In genomic region chr16:53848277-53848942, GRCh38 we compare ENCODE assay signal across 1 cellular context.
TF ChIP-seq lines count a peak whose summit lies in the region.

No MANE protein-coding gene starts in this region.

TF ChIP-seq in HepG2, 621 proteins besides CTCF, POLR2A, EP300 and RAD21 (continued from another document):
- TF ChIP-seq, protein P1, sequence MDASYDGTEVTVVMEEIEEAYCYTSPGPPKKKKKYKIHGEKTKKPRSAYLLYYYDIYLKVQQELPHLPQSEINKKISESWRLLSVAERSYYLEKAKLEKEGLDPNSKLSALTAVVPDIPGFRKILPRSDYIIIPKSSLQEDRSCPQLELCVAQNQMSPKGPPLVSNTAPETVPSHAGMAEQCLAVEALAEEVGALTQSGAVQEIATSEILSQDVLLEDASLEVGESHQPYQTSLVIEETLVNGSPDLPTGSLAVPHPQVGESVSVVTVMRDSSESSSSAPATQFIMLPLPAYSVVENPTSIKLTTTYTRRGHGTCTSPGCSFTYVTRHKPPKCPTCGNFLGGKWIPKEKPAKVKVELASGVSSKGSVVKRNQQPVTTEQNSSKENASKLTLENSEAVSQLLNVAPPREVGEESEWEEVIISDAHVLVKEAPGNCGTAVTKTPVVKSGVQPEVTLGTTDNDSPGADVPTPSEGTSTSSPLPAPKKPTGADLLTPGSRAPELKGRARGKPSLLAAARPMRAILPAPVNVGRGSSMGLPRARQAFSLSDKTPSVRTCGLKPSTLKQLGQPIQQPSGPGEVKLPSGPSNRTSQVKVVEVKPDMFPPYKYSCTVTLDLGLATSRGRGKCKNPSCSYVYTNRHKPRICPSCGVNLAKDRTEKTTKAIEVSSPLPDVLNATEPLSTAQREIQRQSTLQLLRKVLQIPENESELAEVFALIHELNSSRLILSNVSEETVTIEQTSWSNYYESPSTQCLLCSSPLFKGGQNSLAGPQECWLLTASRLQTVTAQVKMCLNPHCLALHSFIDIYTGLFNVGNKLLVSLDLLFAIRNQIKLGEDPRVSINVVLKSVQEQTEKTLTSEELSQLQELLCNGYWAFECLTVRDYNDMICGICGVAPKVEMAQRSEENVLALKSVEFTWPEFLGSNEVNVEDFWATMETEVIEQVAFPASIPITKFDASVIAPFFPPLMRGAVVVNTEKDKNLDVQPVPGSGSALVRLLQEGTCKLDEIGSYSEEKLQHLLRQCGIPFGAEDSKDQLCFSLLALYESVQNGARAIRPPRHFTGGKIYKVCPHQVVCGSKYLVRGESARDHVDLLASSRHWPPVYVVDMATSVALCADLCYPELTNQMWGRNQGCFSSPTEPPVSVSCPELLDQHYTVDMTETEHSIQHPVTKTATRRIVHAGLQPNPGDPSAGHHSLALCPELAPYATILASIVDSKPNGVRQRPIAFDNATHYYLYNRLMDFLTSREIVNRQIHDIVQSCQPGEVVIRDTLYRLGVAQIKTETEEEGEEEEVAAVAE (CRISPR knock-in tag; IDR thresholded peaks at IDR 0.05; ENCODE audit: borderline replicate concordance) = no peak
- no peak for TF ChIP-seq ZNF260 (CRISPR knock-in tag; IDR thresholded peaks at IDR 0.05; ENCODE audit: borderline replicate concordance, low read depth)
- TF ChIP-seq YEATS4 (CRISPR knock-in tag; IDR thresholded peaks at IDR 0.05; ENCODE audit: borderline replicate concordance) = no peak
- TF ChIP-seq NR2F6 (IDR thresholded peaks at IDR 0.05) = peak; percentile 76
- peak; percentile 43; the same call in 1 of the 2 replicates for TF ChIP-seq NR2F6 (CRISPR knock-in tag; IDR thresholded peaks at IDR 0.05)
- no peak for TF ChIP-seq ZNF282 (IDR thresholded peaks at IDR 0.05; ENCODE audit: partially characterized antibody)
- TF ChIP-seq FOSL1 (CRISPR knock-in tag; IDR thresholded peaks at IDR 0.05; ENCODE audit: borderline replicate concordance) = no peak
- no peak for TF ChIP-seq ZFP90 (CRISPR knock-in tag; IDR thresholded peaks at IDR 0.05; ENCODE audit: borderline replicate concordance)
- TF ChIP-seq ISL2 (CRISPR knock-in tag; IDR thresholded peaks at IDR 0.05) = 0 out of 2 replicates have a peak, but pooled peaks have one; percentile 20
- TF ChIP-seq MED1 (CRISPR knock-in tag; IDR thresholded peaks at IDR 0.05) = peak; percentile 44; the same call in 1 of the 2 replicates
- peak; percentile 47; the same call in 1 of the 2 replicates for TF ChIP-seq NFIC (IDR thresholded peaks at IDR 0.05; ENCODE audit: low read length)
- TF ChIP-seq ZNF761 (CRISPR knock-in tag; conservative IDR thresholded peaks at IDR 0.05) = 0 out of 2 replicates have a peak, but pooled peaks have one; percentile 48
